ENCODE assay signal across 2 cellular contexts in genomic region chr4:88002786-88003185, GRCh38.
TF ChIP-seq lines count a peak whose summit lies in the region.

No MANE protein-coding gene starts in this region.

TF ChIP-seq in HEK293, 187 proteins besides CTCF, POLR2A, EP300 and RAD21:
- no peak for TF ChIP-seq ZBTB11 (tag by site-specific recombination; conservative IDR thresholded peaks at IDR 0.05; ENCODE audit: low read depth)
- peak; percentile 49 for TF ChIP-seq PRDM4 (tag by site-specific recombination; IDR thresholded peaks at IDR 0.05)
TF ChIP-seq in HEK293: peak in this region for 1.

TF ChIP-seq in HepG2, 621 proteins besides CTCF, POLR2A, EP300 and RAD21:
- TF ChIP-seq MATR3 (CRISPR knock-in tag; IDR thresholded peaks at IDR 0.05) (no peak), SP4 (CRISPR knock-in tag; IDR thresholded peaks at IDR 0.05) (no peak), ZFP82 (CRISPR knock-in tag; IDR thresholded peaks at IDR 0.05; ENCODE audit: borderline replicate concordance) (no peak), ZNF782 (CRISPR knock-in tag; IDR thresholded peaks at IDR 0.05; ENCODE audit: borderline replicate concordance) (no peak), THRA (CRISPR knock-in tag; IDR thresholded peaks at IDR 0.05; ENCODE audit: borderline replicate concordance) (no peak), SRY (CRISPR knock-in tag; IDR thresholded peaks at IDR 0.05) (no peak), ZNF557 (CRISPR knock-in tag; IDR thresholded peaks at IDR 0.05) (no peak), SETDB1 (CRISPR knock-in tag; IDR thresholded peaks at IDR 0.05; ENCODE audit: borderline replicate concordance) (no peak), MLLT10 (CRISPR knock-in tag; IDR thresholded peaks at IDR 0.05) (no peak), ZNF7 (CRISPR knock-in tag; IDR thresholded peaks at IDR 0.05) (no peak)
